19 cellular contexts compared by ENCODE assay signal in the genomic region with DNA sequence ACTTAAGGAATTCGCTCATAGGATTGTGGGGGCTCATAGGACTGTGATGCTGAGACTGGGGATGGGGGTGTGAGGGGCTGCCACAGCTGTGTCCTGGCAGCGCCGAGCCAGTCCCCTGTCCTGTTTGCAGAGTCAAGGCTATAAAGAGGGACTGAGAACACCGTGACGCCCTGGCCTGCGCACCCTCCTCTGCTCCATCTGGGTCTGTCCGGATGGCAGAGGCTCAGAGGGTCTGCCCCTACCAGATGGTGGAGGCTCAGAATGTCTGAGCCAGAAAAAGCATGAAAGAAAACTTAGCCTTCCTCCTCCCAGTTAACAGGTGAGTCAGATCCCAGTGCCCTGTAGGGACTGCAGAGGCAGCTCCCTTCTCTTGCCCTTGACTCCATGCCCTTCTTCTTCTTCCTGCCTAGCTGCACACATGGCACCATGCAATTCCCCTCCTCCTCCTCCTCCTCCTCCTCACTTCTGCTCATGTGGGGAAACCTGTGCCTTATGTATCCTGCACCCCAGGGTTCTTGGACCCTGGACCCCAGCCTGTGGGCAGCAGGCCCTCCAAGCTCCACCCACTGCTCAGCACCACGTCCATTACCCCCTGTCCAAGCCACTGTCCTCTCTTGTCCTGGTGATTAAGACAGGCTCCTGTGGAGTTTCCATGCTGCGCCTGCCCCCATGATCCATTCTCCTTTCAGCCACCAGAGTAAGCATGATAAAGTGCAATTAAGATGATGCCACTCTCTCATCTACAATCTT.
"Had no signal": no experiment of that assay in that cellular context is flagged by ENCODE, and none has a peak within 500 bp of the region (broad histone marks: within the 10 kb centered on the region; RNA-seq: fewer than 3 reads in every experiment).

No MANE protein-coding gene starts in this region.

- H3K27ac Mint-ChIP-seq: mesothelial cell of epicardium; natural killer cell; neural progenitor cell; stimulated activated memory B cell treated with anti-CD40 and anti-IgM and Interleukin-4, amounts not matched to agents 10 μg/mL and 1 μg/mL and 100 μg/mL, for 72 hours; stimulated activated naive CD8-positive, alpha-beta T cell treated with anti-CD3 and anti-CD28 coated beads, Interleukin-15, Interleukin-2, amounts not matched to agents 100 ng/mL and 50 ng/mL, for 24 hours had no signal

- ATAC-seq: gastrocnemius medialis; heart right ventricle; left lung; natural killer cell; pancreas; psoas muscle; sciatic nerve; stimulated activated memory B cell treated with anti-CD40 and anti-IgM and Interleukin-4, amounts not matched to agents 10 μg/mL and 1 μg/mL and 100 μg/mL, for 72 hours; upper lobe of right lung had no signal

- H3K9me3 Mint-ChIP-seq: mesothelial cell of epicardium; natural killer cell; neural progenitor cell; stimulated activated memory B cell treated with anti-CD40 and anti-IgM and Interleukin-4, amounts not matched to agents 10 μg/mL and 1 μg/mL and 100 μg/mL, for 72 hours; stimulated activated naive CD8-positive, alpha-beta T cell treated with anti-CD3 and anti-CD28 coated beads, Interleukin-15, Interleukin-2, amounts not matched to agents 100 ng/mL and 50 ng/mL, for 24 hours had no signal

- DNase-seq: effector memory CD4-positive, alpha-beta T cell; gastrocnemius medialis; heart right ventricle; left lung; natural killer cell; occipital lobe; pancreas; retina; stimulated activated CD4-positive, alpha-beta T cell treated with anti-CD3 and anti-CD28 coated beads, Interleukin-15, amount 100 ng/mL, for 24 hours; stimulated activated CD4-positive, alpha-beta T cell treated with anti-CD3 and anti-CD28 coated beads, Interleukin-1b, Interleukin-23, amount 100 ng/mL, for 48 hours; stimulated activated CD4-positive, alpha-beta T cell treated with anti-CD3 and anti-CD28 coated beads, Interleukin-4, amount 100 ng/mL, for 24 hours; testis; upper lobe of right lung had no signal

- H3K4me1 Mint-ChIP-seq: natural killer cell; stimulated activated memory B cell treated with anti-CD40 and anti-IgM and Interleukin-4, amounts not matched to agents 10 μg/mL and 1 μg/mL and 100 μg/mL, for 72 hours had no signal

- H3K36me3 Mint-ChIP-seq: mesothelial cell of epicardium; natural killer cell; neural progenitor cell; stimulated activated memory B cell treated with anti-CD40 and anti-IgM and Interleukin-4, amounts not matched to agents 10 μg/mL and 1 μg/mL and 100 μg/mL, for 72 hours had no signal

- H3K4me3 Mint-ChIP-seq: mesothelial cell of epicardium; natural killer cell; neural progenitor cell; stimulated activated memory B cell treated with anti-CD40 and anti-IgM and Interleukin-4, amounts not matched to agents 10 μg/mL and 1 μg/mL and 100 μg/mL, for 72 hours; stimulated activated naive CD8-positive, alpha-beta T cell treated with anti-CD3 and anti-CD28 coated beads, Interleukin-15, Interleukin-2, amounts not matched to agents 100 ng/mL and 50 ng/mL, for 24 hours had no signal
